In the genomic region with DNA sequence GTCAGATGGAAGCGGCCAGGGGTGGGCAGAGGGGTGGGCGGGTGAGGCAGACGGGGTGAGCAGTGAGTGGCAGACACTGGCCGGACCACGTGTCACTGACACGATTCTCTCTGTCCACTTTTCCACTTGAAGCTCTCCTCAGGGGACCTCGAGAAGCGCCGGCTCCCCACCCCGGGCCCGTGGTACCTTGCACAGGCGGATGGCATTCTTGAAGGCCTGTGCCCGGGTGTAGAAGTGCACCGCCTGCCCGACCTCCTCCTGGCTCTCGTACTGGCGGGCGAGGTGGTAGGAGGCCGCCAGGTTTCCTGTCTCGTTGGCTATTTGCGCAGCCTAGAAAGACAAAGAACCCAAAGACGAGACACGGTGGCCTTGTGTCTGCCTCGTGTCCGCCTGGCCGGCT, we compare ENCODE assay signal across 39 cellular contexts. TPM values are rescaled to one million over a fixed set of nuclear protein-coding genes. Genes with fewer than 3 reads are reported as not detected.
"Had no signal": no experiment of that assay in that cellular context is flagged by ENCODE, and none has a peak within 500 bp of the region (broad histone marks: within the 10 kb centered on the region; RNA-seq: fewer than 3 reads in every experiment).

No MANE protein-coding gene starts in this region.

- H3K4me3 ChIP-seq: adrenal gland, ascending aorta, body of pancreas, breast epithelium, cardiac muscle cell had no signal

- H3K27me3 ChIP-seq: adrenal gland, ascending aorta, body of pancreas, breast epithelium, cardiac muscle cell had no signal

- H3K27me3 Mint-ChIP-seq: activated naive CD4-positive, alpha-beta T cell treated with anti-CD3 and anti-CD28 coated beads, Interleukin-2, amount 10 ng/mL, durations not matched to agents 7 days and 5 days; activated naive CD4-positive, alpha-beta T cell treated with anti-CD3 and anti-CD28 coated beads, Interleukin-2, amount 50 U/mL, for 24 hours; activated naive CD8-positive, alpha-beta T cell; activated naive CD8-positive, alpha-beta T cell treated with anti-CD3 and anti-CD28 coated beads for 36 hours; activated naive CD8-positive, alpha-beta T cell treated with anti-CD3 and anti-CD28 coated beads, Interleukin-2, amount 10 ng/mL, durations not matched to agents 7 days and 5 days; activated naive CD8-positive, alpha-beta T cell treated with anti-CD3 and anti-CD28 coated beads, Interleukin-2, amount 50 U/mL, for 24 hours; activated T-helper 17 cell treated with anti-CD3 and anti-CD28 coated beads, Interleukin-2, amount 50 U/mL, for 72 hours; brain; central memory CD8-positive, alpha-beta T cell had no signal

- ATAC-seq: activated naive CD4-positive, alpha-beta T cell treated with anti-CD3 and anti-CD28 coated beads, Interleukin-2, amount 50 U/mL, for 72 hours; activated naive CD8-positive, alpha-beta T cell treated with anti-CD3 and anti-CD28 coated beads, Interleukin-2, amount 50 U/mL, for 24 hours; activated T-cell treated with anti-CD3 and anti-CD28 coated beads, Interleukin-2, amount 50 U/mL, for 4 hours; activated T-cell treated with anti-CD3 and anti-CD28 coated beads, Interleukin-2, amount 50 U/mL, for 72 hours; activated T-helper 17 cell treated with anti-CD3 and anti-CD28 coated beads, Interleukin-2, amount 50 U/mL, for 72 hours; body of pancreas had no signal

- H3K9me3 ChIP-seq: adrenal gland, ascending aorta, body of pancreas, breast epithelium had no signal

- H3K4me1 Mint-ChIP-seq: activated T-helper 17 cell treated with anti-CD3 and anti-CD28 coated beads, Interleukin-2, amount 50 U/mL, for 72 hours; brain had no signal

- H3K36me3 Mint-ChIP-seq: activated naive CD4-positive, alpha-beta T cell treated with anti-CD3 and anti-CD28 coated beads, Interleukin-2, amount 10 ng/mL, durations not matched to agents 7 days and 5 days; activated naive CD4-positive, alpha-beta T cell treated with anti-CD3 and anti-CD28 coated beads, Interleukin-2, amount 50 U/mL, for 24 hours; activated naive CD4-positive, alpha-beta T cell treated with anti-CD3 and anti-CD28 coated beads, Interleukin-2, amount 50 U/mL, for 72 hours; activated naive CD8-positive, alpha-beta T cell; activated naive CD8-positive, alpha-beta T cell treated with anti-CD3 and anti-CD28 coated beads for 36 hours; activated naive CD8-positive, alpha-beta T cell treated with anti-CD3 and anti-CD28 coated beads, Interleukin-2, amount 10 ng/mL, durations not matched to agents 7 days and 5 days had no signal

- DNase-seq: activated effector memory CD4-positive, alpha-beta T cell treated with anti-CD3 and anti-CD28 coated beads, Interleukin-2, amount 50 U/mL, for 16 hours; activated effector memory CD4-positive, alpha-beta T cell treated with Interleukin-2 at 50 U/mL for 16 hours; activated gamma-delta T cell; activated gamma-delta T cell treated with Interleukin-2 at 50 U/mL for 16 hours; activated naive CD4-positive, alpha-beta T cell; activated naive CD4-positive, alpha-beta T cell treated with anti-CD3 and anti-CD28 coated beads for 36 hours; activated naive CD4-positive, alpha-beta T cell treated with anti-CD3 and anti-CD28 coated beads, Interleukin-2, amount 10 ng/mL, durations not matched to agents 7 days and 5 days; activated naive CD4-positive, alpha-beta T cell treated with anti-CD3 and anti-CD28 coated beads, Interleukin-2, amount 50 U/mL, for 16 hours; activated naive CD4-positive, alpha-beta T cell treated with Interleukin-2 at 50 U/mL for 16 hours; activated naive CD8-positive, alpha-beta T cell treated with anti-CD3 and anti-CD28 coated beads for 36 hours; activated naive CD8-positive, alpha-beta T cell treated with anti-CD3 and anti-CD28 coated beads, Interleukin-2, amount 10 ng/mL, durations not matched to agents 7 days and 5 days; activated naive CD8-positive, alpha-beta T cell treated with anti-CD3 and anti-CD28 coated beads, Interleukin-2, amount 50 U/mL, for 24 hours; activated T-cell treated with anti-CD3 and anti-CD28 coated beads for 4 hours; activated T-cell treated with anti-CD3 and anti-CD28 coated beads, Interleukin-2, amount 50 U/mL, for 4 hours; activated T-cell treated with anti-CD3 and anti-CD28 coated beads, Interleukin-2, amount 50 U/mL, for 48 hours; activated T-cell treated with anti-CD3 and anti-CD28 coated beads, Interleukin-2, amount 50 U/mL, for 72 hours; adrenal gland; amniotic stem cell; amygdala; anterior cingulate cortex; aorta; body of pancreas; central memory CD4-positive, alpha-beta T cell; cerebellar nuclear complex had no signal

- H3K4me3 Mint-ChIP-seq: activated naive CD4-positive, alpha-beta T cell treated with anti-CD3 and anti-CD28 coated beads for 36 hours; activated naive CD4-positive, alpha-beta T cell treated with anti-CD3 and anti-CD28 coated beads, Interleukin-2, amount 10 ng/mL, durations not matched to agents 7 days and 5 days; activated naive CD4-positive, alpha-beta T cell treated with anti-CD3 and anti-CD28 coated beads, Interleukin-2, amount 50 U/mL, for 24 hours; activated naive CD8-positive, alpha-beta T cell; activated naive CD8-positive, alpha-beta T cell treated with anti-CD3 and anti-CD28 coated beads for 36 hours; activated naive CD8-positive, alpha-beta T cell treated with anti-CD3 and anti-CD28 coated beads, Interleukin-2, amount 10 ng/mL, durations not matched to agents 7 days and 5 days; activated naive CD8-positive, alpha-beta T cell treated with anti-CD3 and anti-CD28 coated beads, Interleukin-2, amount 50 U/mL, for 24 hours; activated T-cell treated with anti-CD3 and anti-CD28 coated beads, Interleukin-2, amount 50 U/mL, for 4 hours; activated T-cell treated with anti-CD3 and anti-CD28 coated beads, Interleukin-2, amount 50 U/mL, for 72 hours; activated T-helper 1 cell treated with anti-CD3 and anti-CD28 coated beads, Interleukin-12 subunit alpha, Interleukin-12 subunit beta, Interleukin-2, Interleukin-4 antibody, amounts not matched to agents 30 ng/mL and 10 ng/mL and 1 ng/mL, durations not matched to agents 14 hours and 24 hours and 36 hours; activated T-helper 17 cell treated with anti-CD3 and anti-CD28 coated beads, Interleukin-2, amount 50 U/mL, for 72 hours; brain; central memory CD8-positive, alpha-beta T cell had no signal

- H3K27ac ChIP-seq: adrenal gland, ascending aorta, body of pancreas, cardiac muscle cell had no signal

- H3K27ac Mint-ChIP-seq: activated naive CD4-positive, alpha-beta T cell treated with anti-CD3 and anti-CD28 coated beads for 36 hours; activated naive CD4-positive, alpha-beta T cell treated with anti-CD3 and anti-CD28 coated beads, Interleukin-2, amount 10 ng/mL, durations not matched to agents 7 days and 5 days; activated naive CD4-positive, alpha-beta T cell treated with anti-CD3 and anti-CD28 coated beads, Interleukin-2, amount 50 U/mL, for 24 hours; activated naive CD4-positive, alpha-beta T cell treated with anti-CD3 and anti-CD28 coated beads, Interleukin-2, amount 50 U/mL, for 72 hours; activated naive CD8-positive, alpha-beta T cell; activated naive CD8-positive, alpha-beta T cell treated with anti-CD3 and anti-CD28 coated beads for 36 hours; activated naive CD8-positive, alpha-beta T cell treated with anti-CD3 and anti-CD28 coated beads, Interleukin-2, amount 10 ng/mL, durations not matched to agents 7 days and 5 days; activated naive CD8-positive, alpha-beta T cell treated with anti-CD3 and anti-CD28 coated beads, Interleukin-2, amount 50 U/mL, for 24 hours; activated T-cell treated with anti-CD3 and anti-CD28 coated beads, Interleukin-2, amount 50 U/mL, for 72 hours; activated T-helper 1 cell treated with anti-CD3 and anti-CD28 coated beads, Interleukin-12 subunit alpha, Interleukin-12 subunit beta, Interleukin-2, Interleukin-4 antibody, amounts not matched to agents 30 ng/mL and 10 ng/mL and 1 ng/mL, durations not matched to agents 14 hours and 24 hours and 36 hours; activated T-helper 17 cell treated with anti-CD3 and anti-CD28 coated beads, Interleukin-2, amount 50 U/mL, for 72 hours; activated T-helper 2 cell treated with anti-CD3 and anti-CD28 coated beads, Interferon-gamma antibody, Interleukin-2, Interleukin-4, amounts not matched to agents 10 μg/mL and 5 μg/mL and 100 μg/mL, durations not matched to agents 14 hours and 24 hours and 36 hours; brain had no signal

- H3K9me3 Mint-ChIP-seq: activated naive CD4-positive, alpha-beta T cell treated with anti-CD3 and anti-CD28 coated beads for 36 hours; activated naive CD4-positive, alpha-beta T cell treated with anti-CD3 and anti-CD28 coated beads, Interleukin-2, amount 10 ng/mL, durations not matched to agents 7 days and 5 days; activated naive CD4-positive, alpha-beta T cell treated with anti-CD3 and anti-CD28 coated beads, Interleukin-2, amount 50 U/mL, for 24 hours; activated naive CD4-positive, alpha-beta T cell treated with anti-CD3 and anti-CD28 coated beads, Interleukin-2, amount 50 U/mL, for 72 hours; activated naive CD8-positive, alpha-beta T cell treated with anti-CD3 and anti-CD28 coated beads for 36 hours; activated naive CD8-positive, alpha-beta T cell treated with anti-CD3 and anti-CD28 coated beads, Interleukin-2, amount 10 ng/mL, durations not matched to agents 7 days and 5 days; activated naive CD8-positive, alpha-beta T cell treated with anti-CD3 and anti-CD28 coated beads, Interleukin-2, amount 50 U/mL, for 24 hours; activated T-cell treated with anti-CD3 and anti-CD28 coated beads, Interleukin-2, amount 50 U/mL, for 4 hours; activated T-cell treated with anti-CD3 and anti-CD28 coated beads, Interleukin-2, amount 50 U/mL, for 72 hours; activated T-helper 1 cell treated with anti-CD3 and anti-CD28 coated beads, Interleukin-12 subunit alpha, Interleukin-12 subunit beta, Interleukin-2, Interleukin-4 antibody, amounts not matched to agents 30 ng/mL and 10 ng/mL and 1 ng/mL, durations not matched to agents 14 hours and 24 hours and 36 hours; activated T-helper 17 cell treated with anti-CD3 and anti-CD28 coated beads, Interleukin-2, amount 50 U/mL, for 72 hours; activated T-helper 2 cell treated with anti-CD3 and anti-CD28 coated beads, Interferon-gamma antibody, Interleukin-2, Interleukin-4, amounts not matched to agents 10 μg/mL and 5 μg/mL and 100 μg/mL, durations not matched to agents 14 hours and 24 hours and 36 hours; brain; central memory CD8-positive, alpha-beta T cell had no signal

- H3K36me3 ChIP-seq: breast epithelium had no signal

- H3K4me1 ChIP-seq: ascending aorta, breast epithelium had no signal

RNA-seq across cellular contexts. Expression of gene TMEM204, which starts 9.1 kb away (rescaled TPM):
- total RNA-seq: astrocyte had no signal

RNA-seq across cellular contexts. Expression of gene PTX4, which starts 35.6 kb away (rescaled TPM):
- total RNA-seq: activated naive CD4-positive, alpha-beta T cell treated with anti-CD3 and anti-CD28 coated beads for 36 hours; activated naive CD4-positive, alpha-beta T cell treated with anti-CD3 and anti-CD28 coated beads, Interleukin-2, amount 50 U/mL, for 72 hours; activated naive CD8-positive, alpha-beta T cell treated with anti-CD3 and anti-CD28 coated beads for 36 hours; activated naive CD8-positive, alpha-beta T cell treated with anti-CD3 and anti-CD28 coated beads, Interleukin-2, amount 10 ng/mL, durations not matched to agents 7 days and 5 days; activated T-cell treated with anti-CD3 and anti-CD28 coated beads, Interleukin-2, amount 50 U/mL, for 72 hours; activated T-helper 1 cell treated with anti-CD3 and anti-CD28 coated beads, Interleukin-12 subunit alpha, Interleukin-12 subunit beta, Interleukin-2, Interleukin-4 antibody, amounts not matched to agents 30 ng/mL and 10 ng/mL and 1 ng/mL, durations not matched to agents 14 hours and 24 hours and 36 hours; activated T-helper 17 cell treated with anti-CD3 and anti-CD28 coated beads, Interleukin-2, amount 50 U/mL, for 72 hours; activated T-helper 2 cell treated with anti-CD3 and anti-CD28 coated beads, Interferon-gamma antibody, Interleukin-2, Interleukin-4, amounts not matched to agents 10 μg/mL and 5 μg/mL and 100 μg/mL, durations not matched to agents 14 hours and 24 hours and 36 hours; ascending aorta; astrocyte; body of pancreas; breast epithelium; cardiac septum; cerebellum; chondrocyte had no signal
- polyA plus RNA-seq: aorta, cardiac muscle cell had no signal
